Comparison of ENCODE assay signal across 8 cellular contexts in the genomic region with DNA sequence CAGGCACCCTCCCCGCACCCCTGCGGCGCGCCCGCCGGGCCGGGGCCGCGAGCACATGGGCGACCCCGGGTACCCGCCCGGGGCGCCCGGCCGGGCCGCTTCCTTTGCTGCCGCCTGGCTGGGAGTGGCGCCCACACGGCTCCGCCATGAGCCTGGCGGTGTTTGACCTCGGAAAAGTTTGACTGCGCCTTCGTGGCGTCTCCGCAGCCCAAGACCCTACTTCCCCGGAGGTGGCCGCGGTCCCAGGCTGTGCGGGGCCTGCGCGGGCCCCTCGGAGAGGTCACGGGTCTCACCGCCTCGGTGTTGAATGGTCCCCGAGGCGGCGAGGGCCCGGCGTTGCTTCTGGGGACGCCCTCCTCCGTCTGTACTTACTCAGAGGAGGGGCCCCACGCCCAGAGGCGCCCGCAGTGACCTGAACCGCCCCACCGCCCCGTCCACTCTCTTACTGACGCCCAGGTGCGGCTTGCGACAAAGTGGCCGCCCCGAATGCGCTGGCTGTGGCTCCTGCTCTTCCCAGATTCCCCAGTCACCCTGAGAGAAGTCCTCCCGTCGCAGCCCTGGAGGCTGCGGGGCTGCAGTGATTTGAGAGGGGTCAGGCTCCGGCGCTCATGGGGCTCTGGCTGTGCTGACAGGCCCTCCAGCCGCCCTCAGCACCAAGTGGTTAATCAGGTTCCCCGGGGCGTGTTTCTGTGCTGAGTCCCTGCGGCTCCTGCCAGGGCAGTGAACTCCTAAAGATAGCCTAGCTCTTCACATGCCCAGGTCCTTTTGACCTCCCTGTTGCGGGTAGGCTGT. TPM values are rescaled to one million over a fixed set of nuclear protein-coding genes. Genes with fewer than 3 reads are reported as not detected.
DNase-seq lines count a peak whose midpoint lies in the region; ATAC-seq and TF ChIP-seq lines count a peak whose summit lies in the region.

No MANE protein-coding gene starts in this region.

- H3K36me3 Mint-ChIP-seq in activated T-helper 1 cell treated with anti-CD3 and anti-CD28 coated beads, Interleukin-12 subunit alpha, Interleukin-12 subunit beta, Interleukin-2, Interleukin-4 antibody, amounts not matched to agents 30 ng/mL and 10 ng/mL and 1 ng/mL, durations not matched to agents 14 hours and 24 hours and 36 hours (ENCODE audit: low read depth): peaks cover 27% of the 10 kb centered on the region
- H3K36me3 Mint-ChIP-seq in osteocyte (ENCODE audit: unreplicated experiment): peaks cover 16% of the 10 kb centered on the region

- no peaks in the 10 kb centered on the region for H3K27me3 Mint-ChIP-seq in activated T-helper 1 cell treated with anti-CD3 and anti-CD28 coated beads, Interleukin-12 subunit alpha, Interleukin-12 subunit beta, Interleukin-2, Interleukin-4 antibody, amounts not matched to agents 30 ng/mL and 10 ng/mL and 1 ng/mL, durations not matched to agents 14 hours and 24 hours and 36 hours (ENCODE audit: insufficient read depth)
- H3K27me3 Mint-ChIP-seq in osteocyte (ENCODE audit: unreplicated experiment): no peaks in the 10 kb centered on the region

- no peaks in the 10 kb centered on the region for H3K9me3 Mint-ChIP-seq in activated T-helper 1 cell treated with anti-CD3 and anti-CD28 coated beads, Interleukin-12 subunit alpha, Interleukin-12 subunit beta, Interleukin-2, Interleukin-4 antibody, amounts not matched to agents 30 ng/mL and 10 ng/mL and 1 ng/mL, durations not matched to agents 14 hours and 24 hours and 36 hours
- H3K9me3 Mint-ChIP-seq in osteocyte (ENCODE audit: unreplicated experiment): no peaks in the 10 kb centered on the region

- H3K4me3 ChIP-seq in Jurkat, Clone E6-1 (ENCODE audit: low read length): peak overlapping the region; percentile 45

- intact Hi-C loops in activated T-helper 1 cell treated with anti-CD3 and anti-CD28 coated beads, Interleukin-12 subunit alpha, Interleukin-12 subunit beta, Interleukin-2, Interleukin-4 antibody, amounts not matched to agents 30 ng/mL and 10 ng/mL and 1 ng/mL, durations not matched to agents 14 hours and 24 hours and 36 hours (cut with micrococcal nuclease): loop anchor here (2.0 to 5.0 kb wide), 3 partner anchors 119 to 323 kb away; partner anchors contain the start of genes ATP6V0A2, CDK2AP1 and DDX55

- H3K4me3 Mint-ChIP-seq in activated T-helper 1 cell treated with anti-CD3 and anti-CD28 coated beads, Interleukin-12 subunit alpha, Interleukin-12 subunit beta, Interleukin-2, Interleukin-4 antibody, amounts not matched to agents 30 ng/mL and 10 ng/mL and 1 ng/mL, durations not matched to agents 14 hours and 24 hours and 36 hours: peak overlapping the region; percentile 89
- H3K4me3 Mint-ChIP-seq in osteocyte (ENCODE audit: unreplicated experiment): peak overlapping the region; percentile 93

- peak; percentile 33 for DNase-seq in AG08395 (ENCODE audit: low spot score)
- DNase-seq in Jurkat, Clone E6-1 (ENCODE audit: low read depth, low spot score): no peak
- DNase-seq in activated T-helper 1 cell treated with anti-CD3 and anti-CD28 coated beads, Interleukin-12 subunit alpha, Interleukin-12 subunit beta, Interleukin-2, Interleukin-4 antibody, amounts not matched to agents 30 ng/mL and 10 ng/mL and 1 ng/mL, durations not matched to agents 14 hours and 24 hours and 36 hours (ENCODE audit: low spot score): peak; percentile 12
- DNase-seq in germinal center (ENCODE audit: low spot score): peak; percentile 55
- DNase-seq in osteocyte (ENCODE audit: extremely low spot score, unreplicated experiment): no peak
- no peak for DNase-seq in NCI-H2029 (lab: John Stamatoyannopoulos, UW)
- DNase-seq in HuH-7 (ENCODE audit: low spot score): no peak

- TF ChIP-seq CTCF in osteocyte (IDR thresholded peaks at IDR 0.05): peak; percentile 14

- H3K27ac Mint-ChIP-seq in activated T-helper 1 cell treated with anti-CD3 and anti-CD28 coated beads, Interleukin-12 subunit alpha, Interleukin-12 subunit beta, Interleukin-2, Interleukin-4 antibody, amounts not matched to agents 30 ng/mL and 10 ng/mL and 1 ng/mL, durations not matched to agents 14 hours and 24 hours and 36 hours: peak overlapping the region; percentile 71
- H3K27ac Mint-ChIP-seq in osteocyte (ENCODE audit: unreplicated experiment): peak overlapping the region; percentile 85

- peak; percentile 14 for ATAC-seq in GM18868 (IDR thresholded peaks at IDR 0.05; ENCODE audit: unreplicated experiment)

- H3K4me1 Mint-ChIP-seq in activated T-helper 1 cell treated with anti-CD3 and anti-CD28 coated beads, Interleukin-12 subunit alpha, Interleukin-12 subunit beta, Interleukin-2, Interleukin-4 antibody, amounts not matched to agents 30 ng/mL and 10 ng/mL and 1 ng/mL, durations not matched to agents 14 hours and 24 hours and 36 hours (ENCODE audit: low read depth): peaks cover 37% of the 10 kb centered on the region
- H3K4me1 Mint-ChIP-seq in osteocyte (ENCODE audit: unreplicated experiment): peaks cover 30% of the 10 kb centered on the region

RNA-seq across cellular contexts. Expression of gene KMT5A, which starts 5.8 kb away (rescaled TPM):
- 56.8 TPM for polyA plus RNA-seq in Jurkat, Clone E6-1 (2012; ENCODE audit: insufficient read depth, insufficient read length)
- total RNA-seq in activated T-helper 1 cell treated with anti-CD3 and anti-CD28 coated beads, Interleukin-12 subunit alpha, Interleukin-12 subunit beta, Interleukin-2, Interleukin-4 antibody, amounts not matched to agents 30 ng/mL and 10 ng/mL and 1 ng/mL, durations not matched to agents 14 hours and 24 hours and 36 hours: 69.1 and 70.1 TPM in 2 replicates
- 42.5 and 45.6 TPM in 2 replicates for total RNA-seq in osteocyte

RNA-seq across cellular contexts. Expression of gene SBNO1, which starts 25.1 kb away (rescaled TPM):
- 18.2 TPM for polyA plus RNA-seq in Jurkat, Clone E6-1 (2012; ENCODE audit: insufficient read depth, insufficient read length)
- total RNA-seq in activated T-helper 1 cell treated with anti-CD3 and anti-CD28 coated beads, Interleukin-12 subunit alpha, Interleukin-12 subunit beta, Interleukin-2, Interleukin-4 antibody, amounts not matched to agents 30 ng/mL and 10 ng/mL and 1 ng/mL, durations not matched to agents 14 hours and 24 hours and 36 hours: 51.6 and 52.8 TPM in 2 replicates
- total RNA-seq in osteocyte: 34.8 and 36.0 TPM in 2 replicates

RNA-seq across cellular contexts. Expression of gene RILPL2, which starts 46.7 kb away (rescaled TPM):
- polyA plus RNA-seq in Jurkat, Clone E6-1 (2012; ENCODE audit: insufficient read depth, insufficient read length): 6.9 TPM
- 20.1 and 20.6 TPM in 2 replicates for total RNA-seq in activated T-helper 1 cell treated with anti-CD3 and anti-CD28 coated beads, Interleukin-12 subunit alpha, Interleukin-12 subunit beta, Interleukin-2, Interleukin-4 antibody, amounts not matched to agents 30 ng/mL and 10 ng/mL and 1 ng/mL, durations not matched to agents 14 hours and 24 hours and 36 hours
- total RNA-seq in osteocyte: 4.1 and 4.4 TPM in 2 replicates

Comparison
In these comparisons a context has a peak if more than half of its experiments do, and no peak if none do; other contexts are left out.
1. DNase-seq: peak in AG08395 (single experiment), activated T-helper 1 cell treated with anti-CD3 and anti-CD28 coated beads, Interleukin-12 subunit alpha, Interleukin-12 subunit beta, Interleukin-2, Interleukin-4 antibody, amounts not matched to agents 30 ng/mL and 10 ng/mL and 1 ng/mL, durations not matched to agents 14 hours and 24 hours and 36 hours (single experiment) and germinal center (single experiment); none in Jurkat, Clone E6-1 (single experiment), osteocyte (single experiment), NCI-H2029 (single experiment) and HuH-7 (single experiment).